8 cellular contexts compared by ENCODE assay signal in genomic region chr11:61021661-61022212, GRCh38. TPM values are rescaled to one million over a fixed set of nuclear protein-coding genes. Genes with fewer than 3 reads are reported as not detected.
A peak's percentile ranks its signal among the peaks of the same experiment; 100 is the strongest.
DNase-seq lines count a peak whose midpoint lies in the region; ATAC-seq and TF ChIP-seq lines count a peak whose summit lies in the region.

No MANE protein-coding gene starts in this region.

- intact Hi-C loops in stomach (cut with DNase I; ENCODE audit: low total_unique reads), result no loop called here

- TF ChIP-seq CTCF in stomach (IDR thresholded peaks at IDR 0.05), result no peak

- ATAC-seq in HG03442 (IDR thresholded peaks at IDR 0.05; ENCODE audit: unreplicated experiment) (no peak), GM18498 (IDR thresholded peaks at IDR 0.05; ENCODE audit: unreplicated experiment) (no peak)

- peak overlapping the region in 2 of 5 donors; percentile 0 to 7 for H3K27ac ChIP-seq in stomach

- H3K36me3 ChIP-seq in mucosa of stomach (ENCODE audit: control insufficient read depth, insufficient read depth, low read length), result no peaks in the 10 kb centered on the region
- no peaks in the 10 kb centered on the region for H3K36me3 ChIP-seq in stomach

- TF ChIP-seq EP300 in stomach (IDR thresholded peaks at IDR 0.05), result no peak

- H3K4me3 ChIP-seq in mucosa of stomach (ENCODE audit: low read length), result no peak overlapping the region
- peak overlapping the region in 2 of 4 donors; percentile 5 to 10 for H3K4me3 ChIP-seq in stomach

- H3K9ac ChIP-seq in mucosa of stomach (ENCODE audit: low read length), result peak overlapping the region; percentile 19

- peaks cover 28% of the 10 kb centered on the region for H3K4me1 ChIP-seq in mucosa of stomach (ENCODE audit: control insufficient read depth, insufficient read depth, low read length)
- H3K4me1 ChIP-seq in stomach, result peaks cover 10 to 44% (median 36%) of the 10 kb centered on the region in 4 donors

- H3K9me3 ChIP-seq in mucosa of stomach (ENCODE audit: control insufficient read depth, low read length) (no peaks in the 10 kb centered on the region), stomach (no peaks in the 10 kb centered on the region)

- DNase-seq in NCI-H2029 (lab: John Stamatoyannopoulos, UW), result peak; percentile 37
- no peak for DNase-seq in NCI-H2029 treated with DMSO at 0.1 percent for 48 hours (lab: John Stamatoyannopoulos, UW)
- DNase-seq in activated effector memory CD4-positive, alpha-beta T cell treated with Interleukin-2 at 50 U/mL for 16 hours, result peak; percentile 81
- peak; percentile 91 for DNase-seq in stomach
- no peak for DNase-seq in AG20443 (ENCODE audit: low spot score)

- no peak for TF ChIP-seq POLR2A in stomach (IDR thresholded peaks at IDR 0.05)

- WGBS in stomach, 5 donors, result 15 to 24% (median 16%) methylated on average over 10 to 14 of the region's 14 CpGs

- H3K27me3 ChIP-seq in mucosa of stomach (ENCODE audit: control insufficient read depth, insufficient read depth, low read length) (peaks cover 9% of the 10 kb centered on the region), stomach (peaks cover 0 to 53% (median 5%) of the 10 kb centered on the region in 3 donors)

RNA-seq across cellular contexts. Expression of gene CD6, which starts 50.3 kb away (rescaled TPM):
- 1 to 10 TPM in 3 of 5 donors, not detected in 2; 1.6 to 2.8 (median 2.3) TPM for total RNA-seq in stomach
- 1 to 10 TPM; 1.1 to 1.2 (median 1.1) TPM for polyA plus RNA-seq in stomach

Comparison
In these comparisons a context has a peak if more than half of its experiments do, and no peak if none do; other contexts are left out.
1. DNase-seq: peak in NCI-H2029 (single experiment), activated effector memory CD4-positive, alpha-beta T cell treated with Interleukin-2 at 50 U/mL for 16 hours (single experiment) and stomach (single experiment); none in NCI-H2029 treated with DMSO at 0.1 percent for 48 hours (single experiment) and AG20443 (single experiment).